Comparison of ENCODE assay signal across 29 cellular contexts in the genomic region with DNA sequence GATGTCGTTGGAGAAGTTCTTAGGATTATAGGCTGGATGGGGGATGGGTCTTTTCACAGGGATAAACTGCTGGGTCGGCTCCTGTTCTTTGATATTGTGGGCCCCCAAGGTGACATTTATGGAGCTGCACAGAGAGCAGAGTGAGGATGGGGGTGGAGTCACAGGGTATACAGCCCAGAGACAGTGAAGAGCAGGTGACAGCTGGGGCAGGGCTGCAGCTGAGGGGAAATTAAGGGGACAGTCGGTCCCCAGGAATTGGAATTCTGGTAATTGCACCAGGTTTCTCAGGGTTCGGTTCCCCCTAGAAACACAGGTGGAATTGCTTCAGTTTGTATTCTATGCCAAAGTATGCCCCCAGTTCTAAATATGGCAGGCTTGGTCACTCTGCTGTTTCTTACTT. TPM values are rescaled to one million over a fixed set of nuclear protein-coding genes. Genes with fewer than 3 reads are reported as not detected.
A peak's percentile ranks its signal among the peaks of the same experiment; 100 is the strongest.
DNase-seq lines count a peak whose midpoint lies in the region; ATAC-seq lines count a peak whose summit lies in the region.
"Had no signal": no experiment of that assay in that cellular context is flagged by ENCODE, and none has a peak within 500 bp of the region (broad histone marks: within the 10 kb centered on the region; RNA-seq: fewer than 3 reads in every experiment).

No MANE protein-coding gene starts in this region.

- no peak overlapping the region for H3K27ac Mint-ChIP-seq in T-cell
- peak overlapping the region; percentile 92 for H3K27ac Mint-ChIP-seq in activated T-helper 17 cell treated with anti-CD3 and anti-CD28 coated beads, Interleukin-2, amount 50 U/mL, for 72 hours
- H3K27ac Mint-ChIP-seq: CD4-positive, alpha-beta T cell; memory B cell had no signal

- no peaks in the 10 kb centered on the region for H3K36me3 Mint-ChIP-seq in T-cell
- peaks cover 45% of the 10 kb centered on the region for H3K36me3 Mint-ChIP-seq in activated T-helper 17 cell treated with anti-CD3 and anti-CD28 coated beads, Interleukin-2, amount 50 U/mL, for 72 hours (ENCODE audit: low read depth)
- H3K36me3 Mint-ChIP-seq: memory B cell had no signal

- no peaks in the 10 kb centered on the region for H3K9me3 ChIP-seq in mononuclear cell (ENCODE audit: low read depth, low read length)
- H3K9me3 ChIP-seq: adrenal gland, right atrium auricular region, thyroid gland, uterus had no signal

- no peaks in the 10 kb centered on the region for H3K4me1 ChIP-seq in mononuclear cell (ENCODE audit: insufficient read depth, low read length)
- H3K4me1 ChIP-seq: adrenal gland, right atrium auricular region, uterus had no signal

- DNase-seq in activated CD8-positive, alpha-beta memory T cell treated with anti-CD3 and anti-CD28 coated beads, Interleukin-2, amount 50 U/mL, for 48 hours, result peak; percentile 66
- no peak for DNase-seq in activated CD8-positive, alpha-beta memory T cell treated with anti-CD3 and anti-CD28 coated beads, Interleukin-2, amount 50 U/mL, for 4 hours
- DNase-seq in T-cell, result no peak
- DNase-seq in NCI-H2171 treated with DMSO at 0.1 percent for 48 hours (lab: John Stamatoyannopoulos, UW), result no peak
- no peak for DNase-seq in left ventricle myocardium superior
- DNase-seq in NCI-H748 treated with DMSO at 0.1 percent for 48 hours (lab: John Stamatoyannopoulos, UW), result no peak
- DNase-seq: activated CD4-positive, alpha-beta T cell treated with anti-CD3 and anti-CD28 coated beads, Interleukin-2, amount 50 U/mL, for 48 hours; adrenal gland; CD4-positive, alpha-beta T cell; central memory CD4-positive, alpha-beta T cell; glutamatergic neuron; MM.1S; NCI-H1105 treated with DMSO at 0.1 percent for 48 hours; NCI-H1930; NCI-H526 treated with DMSO at 0.1 percent for 48 hours; thyroid gland; uterus; WERI-Rb-1 had no signal

- peak overlapping the region in 2 of 3 donors; percentile 51 to 71 for H3K4me3 Mint-ChIP-seq in T-cell
- H3K4me3 Mint-ChIP-seq in activated T-helper 17 cell treated with anti-CD3 and anti-CD28 coated beads, Interleukin-2, amount 50 U/mL, for 72 hours, result peak overlapping the region; percentile 87
- H3K4me3 Mint-ChIP-seq: CD4-positive, alpha-beta T cell; memory B cell had no signal

- intact Hi-C loops in left ventricle myocardium superior (cut with micrococcal nuclease), result no loop called here

- peaks cover 7 to 18% (median 15%) of the 10 kb centered on the region in 3 donors for H3K4me1 Mint-ChIP-seq in T-cell
- H3K4me1 Mint-ChIP-seq in activated T-helper 17 cell treated with anti-CD3 and anti-CD28 coated beads, Interleukin-2, amount 50 U/mL, for 72 hours, result peaks cover 21% of the 10 kb centered on the region

- ATAC-seq in T-cell (replicated peaks in 1 of 4), result no peak
- no peak for ATAC-seq in activated T-helper 17 cell treated with anti-CD3 and anti-CD28 coated beads, Interleukin-2, amount 50 U/mL, for 72 hours (replicated peaks)
- no peak for ATAC-seq in left ventricle myocardium superior
- ATAC-seq: HCT116, left lobe of liver, Right ventricle myocardium inferior, SK-N-SH treated with all-trans-retinoic acid at 6 μM for 48 hours had no signal

- no peaks in the 10 kb centered on the region for H3K27me3 ChIP-seq in mononuclear cell (ENCODE audit: insufficient read depth, low read length)
- H3K27me3 ChIP-seq: adrenal gland, right atrium auricular region, thyroid gland, uterus had no signal

- peaks cover 2 to 6% of the 10 kb centered on the region in 2 donors for H3K27me3 Mint-ChIP-seq in T-cell
- H3K27me3 Mint-ChIP-seq in activated T-helper 17 cell treated with anti-CD3 and anti-CD28 coated beads, Interleukin-2, amount 50 U/mL, for 72 hours, result peaks cover 2% of the 10 kb centered on the region
- H3K27me3 Mint-ChIP-seq: CD4-positive, alpha-beta T cell had no signal

- CTCF ChIA-PET in T-cell (lab: Charles Lee), result no interaction called here

- POLR2A ChIA-PET in T-cell (lab: Charles Lee), result no interaction called here

- H3K9me3 Mint-ChIP-seq in T-cell, result no peaks in the 10 kb centered on the region
- H3K9me3 Mint-ChIP-seq in activated T-helper 17 cell treated with anti-CD3 and anti-CD28 coated beads, Interleukin-2, amount 50 U/mL, for 72 hours, result no peaks in the 10 kb centered on the region
- H3K9me3 Mint-ChIP-seq: CD4-positive, alpha-beta T cell; memory B cell had no signal

- H3K4me3 ChIP-seq in mononuclear cell (ENCODE audit: low read length), result peak overlapping the region; percentile 41
- H3K4me3 ChIP-seq: adrenal gland, right atrium auricular region, smooth muscle cell, thyroid gland, uterus had no signal

RNA-seq across cellular contexts. Expression of gene GZMB, which starts 1.7 kb away (rescaled TPM):
- 10 to 100 TPM in 3 of 5 donors, 1 to 10 TPM in 2; 3.5 to 66.2 (median 12.6) TPM for total RNA-seq in T-cell
- total RNA-seq in activated T-helper 17 cell treated with anti-CD3 and anti-CD28 coated beads, Interleukin-2, amount 50 U/mL, for 72 hours, result 1,000 to 10,000 TPM; 1,048 to 1,422 TPM
- total RNA-seq in mononuclear cell, result 54.7 TPM
- total RNA-seq in left ventricle myocardium superior, result 0.40 TPM
- total RNA-seq: Daoy, fibroblast of villous mesenchyme, smooth muscle cell had no signal

RNA-seq across cellular contexts. Expression of gene GZMH, which starts 22.9 kb away (rescaled TPM):
- 100 to 1,000 TPM in 1 of 5 donors, 10 to 100 TPM in 3, 1 to 10 TPM in 1; 4.0 to 148 (median 21.3) TPM for total RNA-seq in T-cell
- total RNA-seq in activated T-helper 17 cell treated with anti-CD3 and anti-CD28 coated beads, Interleukin-2, amount 50 U/mL, for 72 hours, result 1 to 10 TPM; 3.7 to 6.5 TPM
- total RNA-seq in mononuclear cell, result 56.1 TPM
- 0.47 TPM for total RNA-seq in left ventricle myocardium superior
- total RNA-seq: Daoy, fibroblast of villous mesenchyme, smooth muscle cell had no signal

RNA-seq across cellular contexts. Expression of gene CTSG, which starts 56.3 kb away (rescaled TPM):
- not detected for total RNA-seq in T-cell
- total RNA-seq in activated T-helper 17 cell treated with anti-CD3 and anti-CD28 coated beads, Interleukin-2, amount 50 U/mL, for 72 hours, result not detected
- not detected for total RNA-seq in mononuclear cell
- total RNA-seq in left ventricle myocardium superior, result 1.4 TPM
- total RNA-seq: CD4-positive, alpha-beta T cell; Daoy; fibroblast of villous mesenchyme; right atrium auricular region; smooth muscle cell had no signal

Comparison
In these comparisons a context has a peak if more than half of its experiments do, and no peak if none do; other contexts are left out.
1. RNA of gene GZMB, which starts 1.7 kb away (total RNA-seq): 1,048 to 1,422 TPM in activated T-helper 17 cell treated with anti-CD3 and anti-CD28 coated beads, Interleukin-2, amount 50 U/mL, for 72 hours; 54.7 TPM in mononuclear cell (single experiment), 3.5 to 66.2 TPM in T-cell and 0.40 TPM in left ventricle myocardium superior (single experiment); every median in the first group is over 10 times any median in the second.